In the genomic region with DNA sequence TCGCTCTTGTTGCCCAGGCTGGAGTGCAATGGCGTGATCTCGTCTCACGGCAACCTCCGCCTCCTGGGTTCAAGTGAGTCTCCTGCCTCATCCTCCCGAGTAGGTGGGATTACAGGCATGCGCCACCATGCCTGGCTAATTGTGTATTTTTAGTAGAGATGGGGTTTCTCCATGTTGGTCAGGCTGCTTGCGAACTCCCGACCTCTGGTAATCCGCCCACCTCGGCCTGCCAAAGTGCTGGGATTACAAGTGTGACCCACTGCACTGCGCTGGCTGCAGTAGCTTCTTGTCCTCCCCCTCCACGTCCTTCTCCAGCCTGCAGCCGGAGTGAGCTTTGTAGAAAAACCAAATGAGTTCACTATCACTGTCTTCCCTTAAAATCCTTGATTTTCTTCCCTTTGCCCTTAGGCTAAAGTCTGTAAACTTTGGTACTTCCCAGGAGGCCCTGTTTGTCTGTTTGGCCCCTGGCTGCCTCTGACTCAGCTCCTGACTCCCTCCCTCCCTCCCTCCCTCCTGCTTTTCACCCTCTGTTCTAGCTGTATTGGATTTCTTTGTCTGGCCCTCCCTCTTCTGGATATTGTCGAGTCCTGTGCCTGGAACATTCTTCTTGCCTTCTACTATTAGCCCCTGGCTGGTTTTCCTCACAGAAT, we compare ENCODE assay signal across 1 cellular context.
TF ChIP-seq lines count a peak whose summit lies in the region.

No MANE protein-coding gene starts in this region.

TF ChIP-seq in HepG2, 621 proteins besides CTCF, POLR2A, EP300 and RAD21 (continued from another document and continues in another):
- TF ChIP-seq, protein P1, sequence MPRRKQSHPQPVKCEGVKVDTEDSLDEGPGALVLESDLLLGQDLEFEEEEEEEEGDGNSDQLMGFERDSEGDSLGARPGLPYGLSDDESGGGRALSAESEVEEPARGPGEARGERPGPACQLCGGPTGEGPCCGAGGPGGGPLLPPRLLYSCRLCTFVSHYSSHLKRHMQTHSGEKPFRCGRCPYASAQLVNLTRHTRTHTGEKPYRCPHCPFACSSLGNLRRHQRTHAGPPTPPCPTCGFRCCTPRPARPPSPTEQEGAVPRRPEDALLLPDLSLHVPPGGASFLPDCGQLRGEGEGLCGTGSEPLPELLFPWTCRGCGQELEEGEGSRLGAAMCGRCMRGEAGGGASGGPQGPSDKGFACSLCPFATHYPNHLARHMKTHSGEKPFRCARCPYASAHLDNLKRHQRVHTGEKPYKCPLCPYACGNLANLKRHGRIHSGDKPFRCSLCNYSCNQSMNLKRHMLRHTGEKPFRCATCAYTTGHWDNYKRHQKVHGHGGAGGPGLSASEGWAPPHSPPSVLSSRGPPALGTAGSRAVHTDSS (CRISPR knock-in tag; conservative IDR thresholded peaks at IDR 0.05), result no peak
- TF ChIP-seq ZNF629 (CRISPR knock-in tag; conservative IDR thresholded peaks at IDR 0.05) (0 out of 2 replicates have a peak, but pooled peaks have one; percentile 9), SAP130 (CRISPR knock-in tag; IDR thresholded peaks at IDR 0.05; ENCODE audit: low read depth) (peak; percentile 89), ZNF619 (CRISPR knock-in tag; IDR thresholded peaks at IDR 0.05) (peak; percentile 57; the same call in 1 of the 2 replicates), ZFY (CRISPR knock-in tag; IDR thresholded peaks at IDR 0.05) (peak; percentile 53; the same call in 1 of the 2 replicates), ZNF234 (CRISPR knock-in tag; conservative IDR thresholded peaks at IDR 0.05) (no peak), ZNF446 (CRISPR knock-in tag; IDR thresholded peaks at IDR 0.05) (no peak), ZNF460 (CRISPR knock-in tag; IDR thresholded peaks at IDR 0.05; ENCODE audit: borderline replicate concordance) (peak; percentile 26; the same call in 1 of the 2 replicates), ZNF709 (CRISPR knock-in tag; IDR thresholded peaks at IDR 0.05) (0 out of 2 replicates have a peak, but pooled peaks have one; percentile 8), SSRP1 (CRISPR knock-in tag; IDR thresholded peaks at IDR 0.05) (no peak), TSC22D2 (CRISPR knock-in tag; IDR thresholded peaks at IDR 0.05; ENCODE audit: borderline replicate concordance) (peak; percentile 59; the same call in 1 of the 2 replicates), ZNF850 (CRISPR knock-in tag; conservative IDR thresholded peaks at IDR 0.05) (no peak), ZNF878 (CRISPR knock-in tag; IDR thresholded peaks at IDR 0.05) (no peak), MAFF (IDR thresholded peaks at IDR 0.05; ENCODE audit: low read depth, low read length) (peak; percentile 22; the same call in 1 of the 2 replicates), ZNF589 (CRISPR knock-in tag; conservative IDR thresholded peaks at IDR 0.05) (no peak), RARA (CRISPR knock-in tag; IDR thresholded peaks at IDR 0.05) (peak; percentile 90), ATF7-NPFF (CRISPR knock-in tag; IDR thresholded peaks at IDR 0.05; ENCODE audit: low read depth) (no peak), ZNF598 (CRISPR knock-in tag; IDR thresholded peaks at IDR 0.05; ENCODE audit: borderline replicate concordance) (peak; percentile 78; the same call in 1 of the 2 replicates), MZF1 (CRISPR knock-in tag; IDR thresholded peaks at IDR 0.05; ENCODE audit: borderline replicate concordance) (no peak), TBX2 (CRISPR knock-in tag; IDR thresholded peaks at IDR 0.05; ENCODE audit: borderline replicate concordance) (peak; percentile 86; the same call in 1 of the 2 replicates), NFIC (IDR thresholded peaks at IDR 0.05; ENCODE audit: low read length) (peak; percentile 82), HOXA3 (CRISPR knock-in tag; IDR thresholded peaks at IDR 0.05) (peak; percentile 80; the same call in 1 of the 2 replicates), RXRA (CRISPR knock-in tag; IDR thresholded peaks at IDR 0.05) (peak; percentile 84), ARNTL (CRISPR knock-in tag; IDR thresholded peaks at IDR 0.05) (no peak), SIN3A (IDR thresholded peaks at IDR 0.05; ENCODE audit: borderline replicate concordance, low read depth, low read length) (no peak), MAF1 (CRISPR knock-in tag; IDR thresholded peaks at IDR 0.05; ENCODE audit: borderline replicate concordance) (no peak), POLR2AphosphoS2 (IDR thresholded peaks at IDR 0.05; ENCODE audit: low read depth, low read length) (no peak), NFE2L2 (IDR thresholded peaks at IDR 0.05; ENCODE audit: low read length) (no peak), TBX3 (IDR thresholded peaks at IDR 0.05; ENCODE audit: borderline replicate concordance) (peak; percentile 37; the same call in 1 of the 2 replicates), GABPA (IDR thresholded peaks at IDR 0.05; ENCODE audit: low read depth, low read length) (no peak), GABPA (CRISPR knock-in tag; IDR thresholded peaks at IDR 0.05; ENCODE audit: low read depth) (peak; percentile 51; the same call in 1 of the 2 replicates), ZNF138 (CRISPR knock-in tag; IDR thresholded peaks at IDR 0.05; ENCODE audit: low read depth) (no peak), SATB2 (CRISPR knock-in tag; IDR thresholded peaks at IDR 0.05) (no peak), ZNF713 (CRISPR knock-in tag; IDR thresholded peaks at IDR 0.05) (peak; percentile 94; the same call in 1 of the 2 replicates), SMARCE1 (IDR thresholded peaks at IDR 0.05; ENCODE audit: borderline replicate concordance) (no peak)
- TF ChIP-seq, protein P2, sequence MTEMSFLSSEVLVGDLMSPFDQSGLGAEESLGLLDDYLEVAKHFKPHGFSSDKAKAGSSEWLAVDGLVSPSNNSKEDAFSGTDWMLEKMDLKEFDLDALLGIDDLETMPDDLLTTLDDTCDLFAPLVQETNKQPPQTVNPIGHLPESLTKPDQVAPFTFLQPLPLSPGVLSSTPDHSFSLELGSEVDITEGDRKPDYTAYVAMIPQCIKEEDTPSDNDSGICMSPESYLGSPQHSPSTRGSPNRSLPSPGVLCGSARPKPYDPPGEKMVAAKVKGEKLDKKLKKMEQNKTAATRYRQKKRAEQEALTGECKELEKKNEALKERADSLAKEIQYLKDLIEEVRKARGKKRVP (CRISPR knock-in tag; IDR thresholded peaks at IDR 0.05), result no peak
- TF ChIP-seq, protein P3, sequence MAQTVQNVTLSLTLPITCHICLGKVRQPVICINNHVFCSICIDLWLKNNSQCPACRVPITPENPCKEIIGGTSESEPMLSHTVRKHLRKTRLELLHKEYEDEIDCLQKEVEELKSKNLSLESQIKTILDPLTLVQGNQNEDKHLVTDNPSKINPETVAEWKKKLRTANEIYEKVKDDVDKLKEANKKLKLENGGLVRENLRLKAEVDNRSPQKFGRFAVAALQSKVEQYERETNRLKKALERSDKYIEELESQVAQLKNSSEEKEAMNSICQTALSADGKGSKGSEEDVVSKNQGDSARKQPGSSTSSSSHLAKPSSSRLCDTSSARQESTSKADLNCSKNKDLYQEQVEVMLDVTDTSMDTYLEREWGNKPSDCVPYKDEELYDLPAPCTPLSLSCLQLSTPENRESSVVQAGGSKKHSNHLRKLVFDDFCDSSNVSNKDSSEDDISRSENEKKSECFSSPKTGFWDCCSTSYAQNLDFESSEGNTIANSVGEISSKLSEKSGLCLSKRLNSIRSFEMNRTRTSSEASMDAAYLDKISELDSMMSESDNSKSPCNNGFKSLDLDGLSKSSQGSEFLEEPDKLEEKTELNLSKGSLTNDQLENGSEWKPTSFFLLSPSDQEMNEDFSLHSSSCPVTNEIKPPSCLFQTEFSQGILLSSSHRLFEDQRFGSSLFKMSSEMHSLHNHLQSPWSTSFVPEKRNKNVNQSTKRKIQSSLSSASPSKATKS (CRISPR knock-in tag; IDR thresholded peaks at IDR 0.05), result no peak
- TF ChIP-seq, protein P4, sequence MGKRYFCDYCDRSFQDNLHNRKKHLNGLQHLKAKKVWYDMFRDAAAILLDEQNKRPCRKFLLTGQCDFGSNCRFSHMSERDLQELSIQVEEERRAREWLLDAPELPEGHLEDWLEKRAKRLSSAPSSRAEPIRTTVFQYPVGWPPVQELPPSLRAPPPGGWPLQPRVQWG (CRISPR knock-in tag; IDR thresholded peaks at IDR 0.05; ENCODE audit: borderline replicate concordance, low read depth), result no peak
- TF ChIP-seq, protein P5, sequence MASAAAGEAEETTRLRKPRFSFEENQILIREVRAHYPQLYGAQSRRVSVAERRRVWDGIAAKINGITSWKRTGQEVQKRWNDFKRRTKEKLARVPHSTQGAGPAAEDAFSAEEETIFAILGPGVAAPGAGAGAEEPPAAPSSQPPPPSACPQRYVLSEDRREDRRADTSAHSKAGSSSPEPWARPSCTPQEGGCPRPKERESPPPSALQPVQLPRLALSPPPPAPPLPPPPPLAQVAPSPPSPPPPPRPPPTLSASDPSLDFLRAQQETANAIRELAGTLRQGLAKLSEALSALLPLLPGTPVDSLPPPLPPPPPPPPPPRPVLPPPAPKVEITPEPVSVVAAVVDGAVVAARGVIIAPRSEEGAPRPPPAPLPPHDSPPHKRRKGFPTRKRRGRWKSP (CRISPR knock-in tag; IDR thresholded peaks at IDR 0.05), result no peak
- TF ChIP-seq, protein P6, sequence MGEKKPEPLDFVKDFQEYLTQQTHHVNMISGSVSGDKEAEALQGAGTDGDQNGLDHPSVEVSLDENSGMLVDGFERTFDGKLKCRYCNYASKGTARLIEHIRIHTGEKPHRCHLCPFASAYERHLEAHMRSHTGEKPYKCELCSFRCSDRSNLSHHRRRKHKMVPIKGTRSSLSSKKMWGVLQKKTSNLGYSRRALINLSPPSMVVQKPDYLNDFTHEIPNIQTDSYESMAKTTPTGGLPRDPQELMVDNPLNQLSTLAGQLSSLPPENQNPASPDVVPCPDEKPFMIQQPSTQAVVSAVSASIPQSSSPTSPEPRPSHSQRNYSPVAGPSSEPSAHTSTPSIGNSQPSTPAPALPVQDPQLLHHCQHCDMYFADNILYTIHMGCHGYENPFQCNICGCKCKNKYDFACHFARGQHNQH (CRISPR knock-in tag; IDR thresholded peaks at IDR 0.05), result peak; percentile 94
- TF ChIP-seq, protein P7, sequence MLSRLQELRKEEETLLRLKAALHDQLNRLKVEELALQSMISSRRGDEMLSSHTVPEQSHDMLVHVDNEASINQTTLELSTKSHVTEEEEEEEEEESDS (CRISPR knock-in tag; IDR thresholded peaks at IDR 0.05; ENCODE audit: borderline replicate concordance), result 0 out of 2 replicates have a peak, but pooled peaks have one; percentile 78
- TF ChIP-seq, protein P8, sequence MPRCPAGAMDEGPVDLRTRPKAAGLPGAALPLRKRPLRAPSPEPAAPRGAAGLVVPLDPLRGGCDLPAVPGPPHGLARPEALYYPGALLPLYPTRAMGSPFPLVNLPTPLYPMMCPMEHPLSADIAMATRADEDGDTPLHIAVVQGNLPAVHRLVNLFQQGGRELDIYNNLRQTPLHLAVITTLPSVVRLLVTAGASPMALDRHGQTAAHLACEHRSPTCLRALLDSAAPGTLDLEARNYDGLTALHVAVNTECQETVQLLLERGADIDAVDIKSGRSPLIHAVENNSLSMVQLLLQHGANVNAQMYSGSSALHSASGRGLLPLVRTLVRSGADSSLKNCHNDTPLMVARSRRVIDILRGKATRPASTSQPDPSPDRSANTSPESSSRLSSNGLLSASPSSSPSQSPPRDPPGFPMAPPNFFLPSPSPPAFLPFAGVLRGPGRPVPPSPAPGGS (CRISPR knock-in tag; IDR thresholded peaks at IDR 0.05), result 0 out of 2 replicates have a peak, but pooled peaks have one; percentile 29
- TF ChIP-seq, protein P9, sequence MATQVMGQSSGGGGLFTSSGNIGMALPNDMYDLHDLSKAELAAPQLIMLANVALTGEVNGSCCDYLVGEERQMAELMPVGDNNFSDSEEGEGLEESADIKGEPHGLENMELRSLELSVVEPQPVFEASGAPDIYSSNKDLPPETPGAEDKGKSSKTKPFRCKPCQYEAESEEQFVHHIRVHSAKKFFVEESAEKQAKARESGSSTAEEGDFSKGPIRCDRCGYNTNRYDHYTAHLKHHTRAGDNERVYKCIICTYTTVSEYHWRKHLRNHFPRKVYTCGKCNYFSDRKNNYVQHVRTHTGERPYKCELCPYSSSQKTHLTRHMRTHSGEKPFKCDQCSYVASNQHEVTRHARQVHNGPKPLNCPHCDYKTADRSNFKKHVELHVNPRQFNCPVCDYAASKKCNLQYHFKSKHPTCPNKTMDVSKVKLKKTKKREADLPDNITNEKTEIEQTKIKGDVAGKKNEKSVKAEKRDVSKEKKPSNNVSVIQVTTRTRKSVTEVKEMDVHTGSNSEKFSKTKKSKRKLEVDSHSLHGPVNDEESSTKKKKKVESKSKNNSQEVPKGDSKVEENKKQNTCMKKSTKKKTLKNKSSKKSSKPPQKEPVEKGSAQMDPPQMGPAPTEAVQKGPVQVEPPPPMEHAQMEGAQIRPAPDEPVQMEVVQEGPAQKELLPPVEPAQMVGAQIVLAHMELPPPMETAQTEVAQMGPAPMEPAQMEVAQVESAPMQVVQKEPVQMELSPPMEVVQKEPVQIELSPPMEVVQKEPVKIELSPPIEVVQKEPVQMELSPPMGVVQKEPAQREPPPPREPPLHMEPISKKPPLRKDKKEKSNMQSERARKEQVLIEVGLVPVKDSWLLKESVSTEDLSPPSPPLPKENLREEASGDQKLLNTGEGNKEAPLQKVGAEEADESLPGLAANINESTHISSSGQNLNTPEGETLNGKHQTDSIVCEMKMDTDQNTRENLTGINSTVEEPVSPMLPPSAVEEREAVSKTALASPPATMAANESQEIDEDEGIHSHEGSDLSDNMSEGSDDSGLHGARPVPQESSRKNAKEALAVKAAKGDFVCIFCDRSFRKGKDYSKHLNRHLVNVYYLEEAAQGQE (IDR thresholded peaks at IDR 0.05; ENCODE audit: borderline replicate concordance in 1 of 2, low read depth in 1 of 2, low read length in 2 of 2), result 0 out of 4 replicates have a peak, but pooled peaks of 1 of the 2 experiments have one; percentile 26
- TF ChIP-seq, protein P10, sequence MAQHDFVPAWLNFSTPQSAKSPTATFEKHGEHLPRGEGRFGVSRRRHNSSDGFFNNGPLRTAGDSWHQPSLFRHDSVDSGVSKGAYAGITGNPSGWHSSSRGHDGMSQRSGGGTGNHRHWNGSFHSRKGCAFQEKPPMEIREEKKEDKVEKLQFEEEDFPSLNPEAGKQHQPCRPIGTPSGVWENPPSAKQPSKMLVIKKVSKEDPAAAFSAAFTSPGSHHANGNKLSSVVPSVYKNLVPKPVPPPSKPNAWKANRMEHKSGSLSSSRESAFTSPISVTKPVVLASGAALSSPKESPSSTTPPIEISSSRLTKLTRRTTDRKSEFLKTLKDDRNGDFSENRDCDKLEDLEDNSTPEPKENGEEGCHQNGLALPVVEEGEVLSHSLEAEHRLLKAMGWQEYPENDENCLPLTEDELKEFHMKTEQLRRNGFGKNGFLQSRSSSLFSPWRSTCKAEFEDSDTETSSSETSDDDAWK (CRISPR knock-in tag; IDR thresholded peaks at IDR 0.05), result no peak
